In the genomic region with DNA sequence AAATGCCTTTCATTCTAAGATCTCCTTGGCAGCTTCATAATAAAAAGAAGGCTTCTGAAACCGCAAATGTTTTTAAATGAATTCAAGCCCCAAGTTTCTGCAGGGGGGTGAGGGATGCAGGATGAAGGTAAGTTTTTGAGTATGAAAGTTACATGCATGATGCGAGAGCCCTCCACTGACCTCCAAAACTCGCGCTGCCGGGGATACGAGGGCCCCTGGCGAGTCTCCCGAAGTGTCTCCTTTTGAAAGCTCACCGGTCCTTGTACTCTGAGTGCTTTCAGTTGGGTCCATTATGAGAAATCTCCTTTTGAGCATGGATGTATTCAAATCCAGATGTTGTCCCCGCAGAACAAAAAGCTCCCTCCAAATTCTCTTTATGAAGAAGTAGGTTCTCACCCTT, we compare ENCODE assay signal across 10 cellular contexts. TPM values are rescaled to one million over a fixed set of nuclear protein-coding genes. Genes with fewer than 3 reads are reported as not detected.
DNase-seq lines count a peak whose midpoint lies in the region; ATAC-seq, FAIRE-seq and TF ChIP-seq lines count a peak whose summit lies in the region.
"Had no signal": no experiment of that assay in that cellular context is flagged by ENCODE, and none has a peak within 500 bp of the region (broad histone marks: within the 10 kb centered on the region; RNA-seq: fewer than 3 reads in every experiment).

No MANE protein-coding gene starts in this region.

- no peak overlapping the region for H2BK15ac ChIP-seq in H1 (ENCODE audit: low read length)

- H3K36me3 ChIP-seq in heart left ventricle (no peaks in the 10 kb centered on the region), H1 (ENCODE audit: control insufficient read depth in 2 of 4, insufficient read depth in 4 of 4, low read length in 3 of 4) (no peaks in the 10 kb centered on the region), sigmoid colon (no peaks in the 10 kb centered on the region)
- H3K36me3 ChIP-seq: HAP-1 had no signal

- H3K4me1 ChIP-seq in heart left ventricle (peaks cover 0 to 10% (median 4%) of the 10 kb centered on the region in 12 donors), H1 (replicated peaks in 1 of 4; ENCODE audit: control insufficient read depth in 3 of 4, insufficient read depth in 4 of 4, low read length in 3 of 4) (peaks cover 0 to 10% (median 5%) of the 10 kb centered on the region in 4 experiments; a peak in 6 of 7 replicates), sigmoid colon (peaks cover 4 to 9% (median 8%) of the 10 kb centered on the region in 4 donors)

- no peak overlapping the region for H3K56ac ChIP-seq in H1 (replicated peaks; ENCODE audit: insufficient read length, low read depth, low read length)

- H3K4me3 ChIP-seq in heart left ventricle (peak overlapping the region in 1 of 12 donors; percentile 34), H1 (ENCODE audit: extremely low read depth in 1 of 4, insufficient read depth in 2 of 4, low read depth in 3 of 4, low read length in 4 of 4) (no peak overlapping the region), sigmoid colon (no peak overlapping the region)
- H3K4me3 ChIP-seq: HAP-1 had no signal

- H4K8ac ChIP-seq in H1 (ENCODE audit: extremely low read depth, insufficient read depth, low read length), result no peak overlapping the region

- H3K79me2 ChIP-seq in H1 (ENCODE audit: control insufficient read depth in 1 of 2, insufficient read depth in 2 of 2, low read length in 2 of 2), result no peaks in the 10 kb centered on the region

- no peak overlapping the region for H2AK5ac ChIP-seq in H1 (ENCODE audit: low read depth, low read length)

- no peaks in the 10 kb centered on the region for H3K23me2 ChIP-seq in H1 (ENCODE audit: low read depth, low read length)

- H3K23ac ChIP-seq in H1 (ENCODE audit: insufficient read length), result no peak overlapping the region

- no peaks in the 10 kb centered on the region for H4K20me1 ChIP-seq in H1 (replicated peaks in 1 of 2; ENCODE audit: control insufficient read depth in 1 of 2, insufficient read depth in 2 of 2, low read length in 2 of 2)

- 90 to 92% (median 90%) methylated on average over 10 of the region's 10 CpGs for WGBS in heart left ventricle, 4 donors
- 89% methylated on average over 10 of the region's 10 CpGs; no CpG with 5 or more reads in 1 of the 2 experiments for WGBS in H1 (ENCODE audit: extremely low coverage in 1 of 2, insufficient coverage in 1 of 2, insufficient read length in 1 of 2, insufficient replicate concordance in 2 of 2, low coverage in 1 of 2, low lambda C conversion rate in 2 of 2, missing lambda C conversion rate in 1 of 2), 2 experiments
- 95 to 97% methylated on average over 10 of the region's 10 CpGs for WGBS in sigmoid colon, 2 donors

- no peak overlapping the region for H3K9ac ChIP-seq in H1 (replicated peaks in 1 of 4; ENCODE audit: extremely low read depth in 1 of 4, low read depth in 3 of 4, low read length in 3 of 4)

- H3K9me3 ChIP-seq in heart left ventricle (no peaks in the 10 kb centered on the region), H1 (ENCODE audit: insufficient read depth in 2 of 2, low read depth in 1 of 2, low read length in 1 of 2) (no peaks in the 10 kb centered on the region), sigmoid colon (no peaks in the 10 kb centered on the region)
- H3K9me3 ChIP-seq: HAP-1 had no signal

- peaks cover 0 to 6% (median 0%) of the 10 kb centered on the region in 9 donors for H3K27me3 ChIP-seq in heart left ventricle
- no peaks in the 10 kb centered on the region; a peak in 1 of 7 replicates for H3K27me3 ChIP-seq in H1 (replicated peaks in 1 of 4; ENCODE audit: control insufficient read depth in 3 of 4, extremely low read depth in 1 of 4, insufficient read depth in 3 of 4, low read length in 3 of 4)
- H3K27me3 ChIP-seq in sigmoid colon, result peaks cover 0 to 20% (median 0%) of the 10 kb centered on the region in 3 donors

- H3K27ac ChIP-seq in heart left ventricle, result peak overlapping the region in 8 of 12 donors; percentile 5 to 64 (median 46)
- no peak overlapping the region for H3K27ac ChIP-seq in H1 (ENCODE audit: low read depth, low read length)
- peak overlapping the region; percentile 3 to 62 (median 42) for H3K27ac ChIP-seq in sigmoid colon

- no peak for TF ChIP-seq EP300 in H1 (IDR thresholded peaks at IDR 0.05; ENCODE audit: borderline replicate concordance in 1 of 2, low read depth in 2 of 2, low read length in 2 of 2)
- no peak for TF ChIP-seq EP300 in sigmoid colon (IDR thresholded peaks at IDR 0.05)

- H2BK120ac ChIP-seq in H1 (replicated peaks; ENCODE audit: low read depth, low read length), result no peak overlapping the region

- ATAC-seq in heart left ventricle (no peak), Right ventricle myocardium inferior (no peak), HG03432 (IDR thresholded peaks at IDR 0.05; ENCODE audit: unreplicated experiment) (no peak)

- TF ChIP-seq POLR2A in heart left ventricle (IDR thresholded peaks at IDR 0.05) (no peak), H1 (IDR thresholded peaks at IDR 0.05; ENCODE audit: control extremely low read depth in 1 of 2, low read depth in 2 of 2, low read length in 2 of 2) (no peak), sigmoid colon (IDR thresholded peaks at IDR 0.05) (no peak)

- TF ChIP-seq CTCF in heart left ventricle (IDR thresholded peaks at IDR 0.05), result no peak
- no peak for TF ChIP-seq CTCF in H1 (IDR thresholded peaks at IDR 0.05; ENCODE audit: control extremely low read depth in 1 of 3, insufficient read depth in 1 of 3, low read depth in 1 of 3, low read length in 3 of 3)
- no peak for TF ChIP-seq CTCF in sigmoid colon (IDR thresholded peaks at IDR 0.05)

- H3K14ac ChIP-seq in H1 (ENCODE audit: insufficient read length), result no peak overlapping the region

- no peak for TF ChIP-seq RAD21 in H1 (IDR thresholded peaks at IDR 0.05 in 1 of 2, conservative IDR thresholded peaks at IDR 0.05 in 1 of 2; ENCODE audit: low read depth in 2 of 2, low read length in 2 of 2)

- no peak for DNase-seq in heart left ventricle
- no peak for DNase-seq in Right ventricle myocardium inferior (ENCODE audit: missing footprints)
- DNase-seq in H1 (ENCODE audit: low read depth in 1 of 2, low spot score in 2 of 2), result no peak
- no peak for DNase-seq in sigmoid colon
- no peak for DNase-seq in hepatic stellate cell (ENCODE audit: low spot score)
- no peak for DNase-seq in superior temporal gyrus (ENCODE audit: extremely low spot score)
- DNase-seq in C1 segment of cervical spinal cord (lab: John Stamatoyannopoulos, UW), result no peak
- DNase-seq: NCI-H748 treated with DMSO at 0.1 percent for 48 hours had no signal

- H2BK20ac ChIP-seq in H1 (ENCODE audit: low read length), result peak overlapping the region; percentile 27; the same call in 1 of the 2 replicates

- CTCF ChIA-PET in H1 (lab: Charles Lee; ENCODE audit: partially characterized antibody), result interaction anchor here (0.7 to 15.0 kb wide), 18 partner anchors 15 to 479 kb away, joined by 3 to 382 read pairs (median 4); a partner anchor contains a TSS

- H2BK5ac ChIP-seq in H1 (ENCODE audit: low read depth, low read length), result no peak overlapping the region

- H3K79me1 ChIP-seq in H1 (ENCODE audit: low read depth, low read length), result no peaks in the 10 kb centered on the region

- intact Hi-C loops in heart left ventricle (cut with DNase I) (loop anchor here (1.0 to 5.0 kb wide), 6 partner anchors 31 to 227 kb away; no protein-coding TSS in a partner anchor), Right ventricle myocardium inferior (cut with DNase I) (loop anchor here (1.0 kb wide), 1 partner anchor 32 kb away; no protein-coding TSS in a partner anchor), sigmoid colon (cut with DNase I) (loop anchor here (1.0 to 2.0 kb wide), 3 partner anchors 32 to 227 kb away; a partner anchor contains a TSS)

- POLR2A ChIA-PET in H1 (lab: Charles Lee; ENCODE audit: partially characterized antibody), result interaction anchor here (2.0 to 4.2 kb wide), 3 partner anchors 19 to 32 kb away, joined by 5 to 21 read pairs (median 15); a partner anchor contains a TSS

- 0 out of 2 replicates have a peak overlapping the region, but pooled peaks have one; percentile 27 for H2AFZ ChIP-seq in H1 (ENCODE audit: low read length)

- H3K18ac ChIP-seq in H1 (ENCODE audit: extremely low read depth, low read length), result no peak overlapping the region

- no peak overlapping the region for H4K91ac ChIP-seq in H1 (replicated peaks; ENCODE audit: insufficient read length, low read length)

- no peak overlapping the region for H4K5ac ChIP-seq in H1 (ENCODE audit: insufficient read length, low read depth, low read length)

- no peak overlapping the region for H3K4me2 ChIP-seq in H1 (ENCODE audit: insufficient read depth in 1 of 2, low read depth in 2 of 2, low read length in 2 of 2)

- H3K4ac ChIP-seq in H1 (replicated peaks; ENCODE audit: insufficient read length, low read depth, low read length), result no peak overlapping the region

- no peak for FAIRE-seq in H1 (lab: Jason Lieb, UNC)

- no peak overlapping the region for H2BK12ac ChIP-seq in H1 (ENCODE audit: low read depth, low read length)

RNA-seq across cellular contexts. Expression of a gene that starts 18.9 kb away (rescaled TPM):
- 1 to 10 TPM; 1.8 to 8.5 (median 4.5) TPM for total RNA-seq in heart left ventricle
- 1 to 10 TPM; 2.4 to 6.7 TPM for polyA plus RNA-seq in heart left ventricle
- total RNA-seq in Right ventricle myocardium inferior, result 4.3 TPM
- total RNA-seq in H1 (2021; fragmentation: NEBNext Ultra II Directional; extraction: Animal tissue kit (Norgen Biotek cat#: 25700)), result 7.4 TPM in 2 replicates
- 10.0 and 13.7 TPM in 2 replicates for polyA plus RNA-seq in H1 (2011; rRNA removed)
- 8.1 TPM for polyA plus RNA-seq in H1 (2011; cell fraction: cytosol; rRNA removed)
- polyA plus RNA-seq in H1 (2011; cell fraction: nucleus; rRNA removed), result 20.1 TPM
- 5.6 to 7.4 TPM (median 6.7 TPM) in 4 replicates for polyA plus RNA-seq in H1 (2012, experiment 1 of 2)
- polyA plus RNA-seq in H1 (2012, experiment 2 of 2), result 6.9 TPM
- 4.6 TPM for polyA plus RNA-seq in H1 (2013, experiment 1 of 2)
- 4.4 TPM for polyA plus RNA-seq in H1 (2013, experiment 2 of 2)
- polyA minus RNA-seq in H1 (2011; rRNA and poly(A)+ RNA removed), result 4.1 and 7.6 TPM in 2 replicates
- 3.1 TPM for polyA minus RNA-seq in H1 (2011; cell fraction: cytosol; rRNA and poly(A)+ RNA removed)
- polyA minus RNA-seq in H1 (2011; cell fraction: nucleus; rRNA and poly(A)+ RNA removed), result 5.9 TPM
- 10 to 100 TPM in 1 of 4 donors, 1 to 10 TPM in 3; 7.4 to 25.8 (median 8.5) TPM for total RNA-seq in sigmoid colon
- polyA plus RNA-seq in sigmoid colon, result 10 to 100 TPM; 14.4 to 72.4 (median 15.3) TPM

RNA-seq across cellular contexts. Expression of a gene that starts 59.0 kb away (rescaled TPM):
- total RNA-seq in heart left ventricle (10 to 100 TPM; 28.9 to 51.3 (median 39.6) TPM), Right ventricle myocardium inferior (35.9 TPM), sigmoid colon (10 to 100 TPM; 64.0 to 84.5 (median 79.9) TPM)
- polyA plus RNA-seq in heart left ventricle (10 to 100 TPM; 27.4 to 55.7 TPM), H1 (2011; rRNA removed) (12.7 and 23.0 TPM in 2 replicates), sigmoid colon (10 to 100 TPM; 43.0 to 51.6 (median 50.5) TPM)
- 36.9 and 38.8 TPM in 2 replicates for total RNA-seq in H1 (2021; fragmentation: NEBNext Ultra II Directional; extraction: Animal tissue kit (Norgen Biotek cat#: 25700))
- polyA plus RNA-seq in H1 (2011; cell fraction: cytosol; rRNA removed), result 25.2 TPM
- polyA plus RNA-seq in H1 (2011; cell fraction: nucleus; rRNA removed), result 11.0 TPM
- 29.3 to 41.8 TPM (median 33.7 TPM) in 4 replicates for polyA plus RNA-seq in H1 (2012, experiment 1 of 2)
- 14.8 TPM for polyA plus RNA-seq in H1 (2012, experiment 2 of 2)
- polyA plus RNA-seq in H1 (2013, experiment 1 of 2), result 26.5 TPM
- polyA plus RNA-seq in H1 (2013, experiment 2 of 2), result 27.5 TPM
- 10.3 and 12.0 TPM in 2 replicates for polyA minus RNA-seq in H1 (2011; rRNA and poly(A)+ RNA removed)
- polyA minus RNA-seq in H1 (2011; cell fraction: cytosol; rRNA and poly(A)+ RNA removed), result 9.3 TPM
- 10.8 TPM for polyA minus RNA-seq in H1 (2011; cell fraction: nucleus; rRNA and poly(A)+ RNA removed)
